1 cellular context compared by ENCODE assay signal in genomic region chr19:56106993-56107392, GRCh38.
A peak's percentile ranks its signal among the peaks of the same experiment; 100 is the strongest.
TF ChIP-seq lines count a peak whose summit lies in the region.

No MANE protein-coding gene starts in this region.

TF ChIP-seq in HepG2, 621 proteins besides CTCF, POLR2A, EP300 and RAD21:
- TF ChIP-seq ZNF629 (CRISPR knock-in tag; conservative IDR thresholded peaks at IDR 0.05) = peak; percentile 90
- no peak for TF ChIP-seq ZBTB8A (CRISPR knock-in tag; IDR thresholded peaks at IDR 0.05; ENCODE audit: borderline replicate concordance, low read depth)
- no peak for TF ChIP-seq SRSF9 (IDR thresholded peaks at IDR 0.05; ENCODE audit: borderline replicate concordance, insufficient read depth, low read depth, low read length, poor library complexity, severe bottlenecking)
- peak; percentile 67; the same call in 1 of the 2 replicates for TF ChIP-seq ZMYM3 (CRISPR knock-in tag; IDR thresholded peaks at IDR 0.05)
- no peak for TF ChIP-seq ZNF775 (CRISPR knock-in tag; IDR thresholded peaks at IDR 0.05; ENCODE audit: borderline replicate concordance)
- no peak for TF ChIP-seq ZNF280B (CRISPR knock-in tag; IDR thresholded peaks at IDR 0.05; ENCODE audit: borderline replicate concordance)
- no peak for TF ChIP-seq SMC3 (IDR thresholded peaks at IDR 0.05; ENCODE audit: low read length)
- TF ChIP-seq, protein P1, sequence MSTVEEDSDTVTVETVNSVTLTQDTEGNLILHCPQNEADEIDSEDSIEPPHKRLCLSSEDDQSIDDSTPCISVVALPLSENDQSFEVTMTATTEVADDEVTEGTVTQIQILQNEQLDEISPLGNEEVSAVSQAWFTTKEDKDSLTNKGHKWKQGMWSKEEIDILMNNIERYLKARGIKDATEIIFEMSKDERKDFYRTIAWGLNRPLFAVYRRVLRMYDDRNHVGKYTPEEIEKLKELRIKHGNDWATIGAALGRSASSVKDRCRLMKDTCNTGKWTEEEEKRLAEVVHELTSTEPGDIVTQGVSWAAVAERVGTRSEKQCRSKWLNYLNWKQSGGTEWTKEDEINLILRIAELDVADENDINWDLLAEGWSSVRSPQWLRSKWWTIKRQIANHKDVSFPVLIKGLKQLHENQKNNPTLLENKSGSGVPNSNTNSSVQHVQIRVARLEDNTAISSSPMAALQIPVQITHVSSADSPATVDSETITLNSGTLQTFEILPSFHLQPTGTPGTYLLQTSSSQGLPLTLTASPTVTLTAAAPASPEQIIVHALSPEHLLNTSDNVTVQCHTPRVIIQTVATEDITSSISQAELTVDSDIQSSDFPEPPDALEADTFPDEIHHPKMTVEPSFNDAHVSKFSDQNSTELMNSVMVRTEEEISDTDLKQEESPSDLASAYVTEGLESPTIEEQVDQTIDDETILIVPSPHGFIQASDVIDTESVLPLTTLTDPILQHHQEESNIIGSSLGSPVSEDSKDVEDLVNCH (CRISPR knock-in tag; IDR thresholded peaks at IDR 0.05) = no peak
- peak; percentile 37 for TF ChIP-seq RBM22 (optimal IDR thresholded peaks at IDR 0.05; ENCODE audit: low read length)
- no peak for TF ChIP-seq TAF1 (CRISPR knock-in tag; IDR thresholded peaks at IDR 0.05)
- no peak for TF ChIP-seq ZNF33B (CRISPR knock-in tag; IDR thresholded peaks at IDR 0.05)
- TF ChIP-seq RARG (CRISPR knock-in tag; IDR thresholded peaks at IDR 0.05; ENCODE audit: low read depth) = no peak
- TF ChIP-seq ZBTB25 (CRISPR knock-in tag; IDR thresholded peaks at IDR 0.05) = no peak
- TF ChIP-seq ZNF605 (CRISPR knock-in tag; IDR thresholded peaks at IDR 0.05) = no peak
- TF ChIP-seq, protein P2, sequence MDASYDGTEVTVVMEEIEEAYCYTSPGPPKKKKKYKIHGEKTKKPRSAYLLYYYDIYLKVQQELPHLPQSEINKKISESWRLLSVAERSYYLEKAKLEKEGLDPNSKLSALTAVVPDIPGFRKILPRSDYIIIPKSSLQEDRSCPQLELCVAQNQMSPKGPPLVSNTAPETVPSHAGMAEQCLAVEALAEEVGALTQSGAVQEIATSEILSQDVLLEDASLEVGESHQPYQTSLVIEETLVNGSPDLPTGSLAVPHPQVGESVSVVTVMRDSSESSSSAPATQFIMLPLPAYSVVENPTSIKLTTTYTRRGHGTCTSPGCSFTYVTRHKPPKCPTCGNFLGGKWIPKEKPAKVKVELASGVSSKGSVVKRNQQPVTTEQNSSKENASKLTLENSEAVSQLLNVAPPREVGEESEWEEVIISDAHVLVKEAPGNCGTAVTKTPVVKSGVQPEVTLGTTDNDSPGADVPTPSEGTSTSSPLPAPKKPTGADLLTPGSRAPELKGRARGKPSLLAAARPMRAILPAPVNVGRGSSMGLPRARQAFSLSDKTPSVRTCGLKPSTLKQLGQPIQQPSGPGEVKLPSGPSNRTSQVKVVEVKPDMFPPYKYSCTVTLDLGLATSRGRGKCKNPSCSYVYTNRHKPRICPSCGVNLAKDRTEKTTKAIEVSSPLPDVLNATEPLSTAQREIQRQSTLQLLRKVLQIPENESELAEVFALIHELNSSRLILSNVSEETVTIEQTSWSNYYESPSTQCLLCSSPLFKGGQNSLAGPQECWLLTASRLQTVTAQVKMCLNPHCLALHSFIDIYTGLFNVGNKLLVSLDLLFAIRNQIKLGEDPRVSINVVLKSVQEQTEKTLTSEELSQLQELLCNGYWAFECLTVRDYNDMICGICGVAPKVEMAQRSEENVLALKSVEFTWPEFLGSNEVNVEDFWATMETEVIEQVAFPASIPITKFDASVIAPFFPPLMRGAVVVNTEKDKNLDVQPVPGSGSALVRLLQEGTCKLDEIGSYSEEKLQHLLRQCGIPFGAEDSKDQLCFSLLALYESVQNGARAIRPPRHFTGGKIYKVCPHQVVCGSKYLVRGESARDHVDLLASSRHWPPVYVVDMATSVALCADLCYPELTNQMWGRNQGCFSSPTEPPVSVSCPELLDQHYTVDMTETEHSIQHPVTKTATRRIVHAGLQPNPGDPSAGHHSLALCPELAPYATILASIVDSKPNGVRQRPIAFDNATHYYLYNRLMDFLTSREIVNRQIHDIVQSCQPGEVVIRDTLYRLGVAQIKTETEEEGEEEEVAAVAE (CRISPR knock-in tag; IDR thresholded peaks at IDR 0.05; ENCODE audit: borderline replicate concordance) = no peak
